ENCODE assay signal across 8 cellular contexts in genomic region chr15:101242160-101242998, GRCh38. TPM values are rescaled to one million over a fixed set of nuclear protein-coding genes. Genes with fewer than 3 reads are reported as not detected.
DNase-seq lines count a peak whose midpoint lies in the region; ATAC-seq and TF ChIP-seq lines count a peak whose summit lies in the region.

No MANE protein-coding gene starts in this region.

- H3K4me3 Mint-ChIP-seq in activated CD8-positive, alpha-beta memory T cell treated with anti-CD3 and anti-CD28 coated beads, Interleukin-2, amount 10 ng/mL, durations not matched to agents 7 days and 5 days: peak overlapping the region; percentile 62
- peak overlapping the region; percentile 67 for H3K4me3 Mint-ChIP-seq in stimulated activated effector memory CD8-positive, alpha-beta T cell treated with anti-CD3 and anti-CD28 coated beads, Interleukin-12 subunit alpha, Interleukin-12 subunit beta, amount 100 ng/mL, for 72 hours

- H3K4me1 Mint-ChIP-seq in activated CD8-positive, alpha-beta memory T cell treated with anti-CD3 and anti-CD28 coated beads, Interleukin-2, amount 10 ng/mL, durations not matched to agents 7 days and 5 days: peaks cover 94% of the 10 kb centered on the region
- peaks cover 78% of the 10 kb centered on the region for H3K4me1 Mint-ChIP-seq in stimulated activated effector memory CD8-positive, alpha-beta T cell treated with anti-CD3 and anti-CD28 coated beads, Interleukin-12 subunit alpha, Interleukin-12 subunit beta, amount 100 ng/mL, for 72 hours

- peaks cover 54% of the 10 kb centered on the region for H3K36me3 Mint-ChIP-seq in activated CD8-positive, alpha-beta memory T cell treated with anti-CD3 and anti-CD28 coated beads, Interleukin-2, amount 10 ng/mL, durations not matched to agents 7 days and 5 days
- peaks cover 99% of the 10 kb centered on the region for H3K36me3 Mint-ChIP-seq in stimulated activated effector memory CD8-positive, alpha-beta T cell treated with anti-CD3 and anti-CD28 coated beads, Interleukin-12 subunit alpha, Interleukin-12 subunit beta, amount 100 ng/mL, for 72 hours

- CTCF ChIA-PET in activated CD8-positive, alpha-beta memory T cell treated with anti-CD3 and anti-CD28 coated beads, Interleukin-2, amount 10 ng/mL, durations not matched to agents 7 days and 5 days (lab: Charles Lee): interaction anchor here (0.9 to 20.8 kb wide), 14 partner anchors 8 to 234 kb away, joined by 3 to 244 read pairs (median 6); partner anchors contain the start of gene CHSY1

- H3K27me3 Mint-ChIP-seq in activated CD8-positive, alpha-beta memory T cell treated with anti-CD3 and anti-CD28 coated beads, Interleukin-2, amount 10 ng/mL, durations not matched to agents 7 days and 5 days: no peaks in the 10 kb centered on the region

- peak overlapping the region; percentile 88 for H3K27ac ChIP-seq in KOPT-K1 (ENCODE audit: low read depth, low read length, poor library complexity, severe bottlenecking)

- DNase-seq in GDM1 (lab: John Stamatoyannopoulos, UW): peak; percentile 87
- peak; percentile 91 for DNase-seq in activated CD8-positive, alpha-beta memory T cell treated with anti-CD3 and anti-CD28 coated beads, Interleukin-2, amount 10 ng/mL, durations not matched to agents 7 days and 5 days
- DNase-seq in foreskin fibroblast: peak; percentile 27 to 57
- DNase-seq in stimulated activated effector memory CD8-positive, alpha-beta T cell treated with anti-CD3 and anti-CD28 coated beads, Interleukin-12 subunit alpha, Interleukin-12 subunit beta, amount 100 ng/mL, for 72 hours (ENCODE audit: low spot score in 2 of 2): peak; percentile 28 to 78
- DNase-seq in foreskin melanocyte: no peak
- no peak for DNase-seq in BE2C

- no peaks in the 10 kb centered on the region for H3K27me3 ChIP-seq in BE2C

- H3K36me3 ChIP-seq in KOPT-K1 (ENCODE audit: insufficient read depth, low read length): peaks cover 3% of the 10 kb centered on the region; the same call in 1 of the 2 replicates
- H3K36me3 ChIP-seq in BE2C: peaks cover 43% of the 10 kb centered on the region

- no peaks in the 10 kb centered on the region for H3K9me3 ChIP-seq in KOPT-K1 (ENCODE audit: insufficient read depth, low read length, poor library complexity, severe bottlenecking)
- H3K9me3 ChIP-seq in BE2C: no peaks in the 10 kb centered on the region

- H3K9me3 Mint-ChIP-seq in activated CD8-positive, alpha-beta memory T cell treated with anti-CD3 and anti-CD28 coated beads, Interleukin-2, amount 10 ng/mL, durations not matched to agents 7 days and 5 days (ENCODE audit: low read depth): no peaks in the 10 kb centered on the region
- no peaks in the 10 kb centered on the region for H3K9me3 Mint-ChIP-seq in stimulated activated effector memory CD8-positive, alpha-beta T cell treated with anti-CD3 and anti-CD28 coated beads, Interleukin-12 subunit alpha, Interleukin-12 subunit beta, amount 100 ng/mL, for 72 hours

- TF ChIP-seq CTCF in foreskin fibroblast (IDR thresholded peaks at IDR 0.05; ENCODE audit: low read depth, low read length): no peak
- TF ChIP-seq CTCF in BE2C (IDR thresholded peaks at IDR 0.05; ENCODE audit: low read depth, low read length): no peak

- peaks cover 2% of the 10 kb centered on the region for H3K4me1 ChIP-seq in BE2C

- H3K4me3 ChIP-seq in foreskin fibroblast (ENCODE audit: low read depth in 1 of 2, low read length in 2 of 2): no peak overlapping the region
- no peak overlapping the region for H3K4me3 ChIP-seq in BE2C (ENCODE audit: low read depth, low read length)

- peak; percentile 82 for ATAC-seq in GM21447 (IDR thresholded peaks at IDR 0.05; ENCODE audit: unreplicated experiment)
- ATAC-seq in activated CD8-positive, alpha-beta memory T cell treated with anti-CD3 and anti-CD28 coated beads, Interleukin-2, amount 10 ng/mL, durations not matched to agents 7 days and 5 days: peak; percentile 78
- peak; percentile 83 for ATAC-seq in stimulated activated effector memory CD8-positive, alpha-beta T cell treated with anti-CD3 and anti-CD28 coated beads, Interleukin-12 subunit alpha, Interleukin-12 subunit beta, amount 100 ng/mL, for 72 hours

- H3K27ac Mint-ChIP-seq in activated CD8-positive, alpha-beta memory T cell treated with anti-CD3 and anti-CD28 coated beads, Interleukin-2, amount 10 ng/mL, durations not matched to agents 7 days and 5 days: peak overlapping the region; percentile 91
- peak overlapping the region; percentile 88 for H3K27ac Mint-ChIP-seq in stimulated activated effector memory CD8-positive, alpha-beta T cell treated with anti-CD3 and anti-CD28 coated beads, Interleukin-12 subunit alpha, Interleukin-12 subunit beta, amount 100 ng/mL, for 72 hours

RNA-seq across cellular contexts. Expression of gene CHSY1, which starts 9.5 kb away (rescaled TPM):
- total RNA-seq in activated CD8-positive, alpha-beta memory T cell treated with anti-CD3 and anti-CD28 coated beads, Interleukin-2, amount 10 ng/mL, durations not matched to agents 7 days and 5 days: 10 to 100 TPM; 50.5 to 59.4 TPM
- 51.3 TPM for polyA plus RNA-seq in BE2C (2012; ENCODE audit: insufficient read depth, insufficient read length, low read depth)

RNA-seq across cellular contexts. Expression of gene SELENOS, which starts 34.9 kb away (rescaled TPM):
- 10 to 100 TPM; 33.1 to 49.0 TPM for total RNA-seq in activated CD8-positive, alpha-beta memory T cell treated with anti-CD3 and anti-CD28 coated beads, Interleukin-2, amount 10 ng/mL, durations not matched to agents 7 days and 5 days
- 83.3 TPM for polyA plus RNA-seq in BE2C (2012; ENCODE audit: insufficient read depth, insufficient read length, low read depth)

RNA-seq across cellular contexts. Expression of gene SNRPA1, which starts 52.7 kb away (rescaled TPM):
- 100 to 1,000 TPM; 132 to 151 TPM for total RNA-seq in activated CD8-positive, alpha-beta memory T cell treated with anti-CD3 and anti-CD28 coated beads, Interleukin-2, amount 10 ng/mL, durations not matched to agents 7 days and 5 days
- 255 TPM for polyA plus RNA-seq in BE2C (2012; ENCODE audit: insufficient read depth, insufficient read length, low read depth)

Comparison
In these comparisons a context has a peak if more than half of its experiments do, and no peak if none do; other contexts are left out.
1. DNase-seq: peak in GDM1 (single experiment), activated CD8-positive, alpha-beta memory T cell treated with anti-CD3 and anti-CD28 coated beads, Interleukin-2, amount 10 ng/mL, durations not matched to agents 7 days and 5 days (single experiment), foreskin fibroblast (2 of 2) and stimulated activated effector memory CD8-positive, alpha-beta T cell treated with anti-CD3 and anti-CD28 coated beads, Interleukin-12 subunit alpha, Interleukin-12 subunit beta, amount 100 ng/mL, for 72 hours (2 of 2); none in foreskin melanocyte (single experiment) and BE2C (single experiment).
2. Peak in every context shown above with its lines, with median percentiles within 50 percentile points of each other: ATAC-seq.